ENCODE assay signal across 22 cellular contexts in genomic region chr15:51577907-51578306, GRCh38. TPM values are rescaled to one million over a fixed set of nuclear protein-coding genes. Genes with fewer than 3 reads are reported as not detected.
A peak's percentile ranks its signal among the peaks of the same experiment; 100 is the strongest.
DNase-seq lines count a peak whose midpoint lies in the region; ATAC-seq and TF ChIP-seq lines count a peak whose summit lies in the region.
"Had no signal": no experiment of that assay in that cellular context is flagged by ENCODE, and none has a peak within 500 bp of the region (broad histone marks: within the 10 kb centered on the region; RNA-seq: fewer than 3 reads in every experiment).

No MANE protein-coding gene starts in this region.

- H3K9me3 Mint-ChIP-seq in CD14-positive monocyte: peaks cover 0 to 3% (median 0%) of the 10 kb centered on the region in 7 donors
- peaks cover 5% of the 10 kb centered on the region for H3K9me3 Mint-ChIP-seq in activated CD8-positive, alpha-beta T cell treated with anti-CD3 and anti-CD28 coated beads for 36 hours

- intact Hi-C loops in CD14-positive monocyte (cut with micrococcal nuclease) (no loop called here), PC-9 (cut with micrococcal nuclease; ENCODE audit: unreplicated experiment) (no loop called here), lower lobe of right lung (cut with DNase I) (no loop called here), mucosa of descending colon (cut with DNase I, micrococcal nuclease) (no loop called here)
- intact Hi-C loops in activated CD8-positive, alpha-beta T cell treated with anti-CD3 and anti-CD28 coated beads for 36 hours (cut with micrococcal nuclease): no loop called here

- H3K27ac ChIP-seq in PC-9: peak overlapping the region; percentile 69
- peak overlapping the region; percentile 27 for H3K27ac ChIP-seq in lower lobe of right lung
- H3K27ac ChIP-seq in subcutaneous abdominal adipose tissue (ENCODE audit: low read depth, low read length): peak overlapping the region; percentile 93
- H3K27ac ChIP-seq: KMS-11, SJSA1 had no signal

- H2AFZ ChIP-seq in PC-9: no peak overlapping the region

- H3K36me3 ChIP-seq in PC-9 (ENCODE audit: low read depth) (no peaks in the 10 kb centered on the region), lower lobe of right lung (no peaks in the 10 kb centered on the region), subcutaneous abdominal adipose tissue (ENCODE audit: control insufficient read depth in 5 of 5, insufficient read depth in 5 of 5, low read length in 5 of 5) (no peaks in the 10 kb centered on the region), mucosa of descending colon (ENCODE audit: low read depth) (no peaks in the 10 kb centered on the region)
- H3K36me3 ChIP-seq: SJSA1 had no signal

- H3K4me3 Mint-ChIP-seq in CD14-positive monocyte: peak overlapping the region in 1 of 2 donors; percentile 76
- no peak overlapping the region for H3K4me3 Mint-ChIP-seq in activated CD8-positive, alpha-beta T cell treated with anti-CD3 and anti-CD28 coated beads for 36 hours
- H3K4me3 Mint-ChIP-seq: CD4-positive, alpha-beta T cell had no signal

- CTCF ChIA-PET in PC-9 (lab: Charles Lee): no interaction called here
- CTCF ChIA-PET in activated CD8-positive, alpha-beta T cell treated with anti-CD3 and anti-CD28 coated beads for 36 hours (lab: Charles Lee): no interaction called here

- peaks cover 31% of the 10 kb centered on the region for H3K4me1 ChIP-seq in PC-9 (replicated peaks; ENCODE audit: insufficient read depth)
- H3K4me1 ChIP-seq in lower lobe of right lung: peaks cover 34% of the 10 kb centered on the region
- H3K4me1 ChIP-seq in subcutaneous abdominal adipose tissue (ENCODE audit: control insufficient read depth in 5 of 5, insufficient read depth in 5 of 5, low read length in 5 of 5): peaks cover 0 to 31% (median 20%) of the 10 kb centered on the region in 5 donors
- peaks cover 4% of the 10 kb centered on the region for H3K4me1 ChIP-seq in mucosa of descending colon (ENCODE audit: low read depth)
- H3K4me1 ChIP-seq: SJSA1 had no signal

- H3K79me2 ChIP-seq in PC-9 (ENCODE audit: low read depth): peaks cover 12% of the 10 kb centered on the region

- BruUV-seq in PC-9 (replicated peaks; lab: Mats Ljungman, UMichigan): no TSS peak

- TF ChIP-seq CTCF in CD14-positive monocyte (IDR thresholded peaks at IDR 0.05) (no peak), PC-9 (conservative IDR thresholded peaks at IDR 0.05) (no peak), lower lobe of right lung (IDR thresholded peaks at IDR 0.05) (no peak), mucosa of descending colon (IDR thresholded peaks at IDR 0.05) (no peak)
- no peak for TF ChIP-seq CTCF in activated CD8-positive, alpha-beta T cell treated with anti-CD3 and anti-CD28 coated beads for 36 hours (IDR thresholded peaks at IDR 0.05)

- peaks cover 21 to 27% of the 10 kb centered on the region in 2 donors for H3K36me3 Mint-ChIP-seq in CD14-positive monocyte
- H3K36me3 Mint-ChIP-seq in activated CD8-positive, alpha-beta T cell treated with anti-CD3 and anti-CD28 coated beads for 36 hours (ENCODE audit: low read depth): peaks cover 2% of the 10 kb centered on the region

- H3K4me1 Mint-ChIP-seq in CD14-positive monocyte: peaks cover 74% of the 10 kb centered on the region
- H3K4me1 Mint-ChIP-seq in activated CD8-positive, alpha-beta T cell treated with anti-CD3 and anti-CD28 coated beads for 36 hours (ENCODE audit: low read depth): no peaks in the 10 kb centered on the region

- H3K9ac ChIP-seq in subcutaneous abdominal adipose tissue (ENCODE audit: low read length in 5 of 5): no peak overlapping the region
- H3K9ac ChIP-seq: KMS-11 had no signal

- in situ Hi-C loops in G401 (cut with HindIII; ENCODE audit: low sequenced_read_pairs): no loop called here

- H3K27me3 Mint-ChIP-seq in CD14-positive monocyte (ENCODE audit: low read depth in 3 of 3): peaks cover 0 to 1% (median 0%) of the 10 kb centered on the region in 3 donors
- H3K27me3 Mint-ChIP-seq in activated CD8-positive, alpha-beta T cell treated with anti-CD3 and anti-CD28 coated beads for 36 hours: no peaks in the 10 kb centered on the region
- H3K27me3 Mint-ChIP-seq: CD4-positive, alpha-beta T cell had no signal

- no peaks in the 10 kb centered on the region for H3K9me2 ChIP-seq in PC-9 (ENCODE audit: insufficient read depth)

- peak in 1 of 2 donors; percentile 25 for ATAC-seq in lower lobe of right lung
- no peak for ATAC-seq in mucosa of descending colon
- no peak for ATAC-seq in activated CD8-positive, alpha-beta T cell treated with anti-CD3 and anti-CD28 coated beads for 36 hours
- ATAC-seq: HCT116 had no signal

- H3F3A ChIP-seq in PC-9 (ENCODE audit: insufficient read depth, low read depth): peaks cover 11% of the 10 kb centered on the region; the same call in 1 of the 2 replicates

- H3K4me3 ChIP-seq in PC-9: peak overlapping the region; percentile 25; the same call in 1 of the 2 replicates
- no peak overlapping the region for H3K4me3 ChIP-seq in lower lobe of right lung
- no peak overlapping the region for H3K4me3 ChIP-seq in subcutaneous abdominal adipose tissue (ENCODE audit: low read depth in 1 of 5, low read length in 5 of 5)
- H3K4me3 ChIP-seq in mucosa of descending colon: no peak overlapping the region
- H3K4me3 ChIP-seq: SJSA1 had no signal

- POLR2A ChIA-PET in PC-9 (lab: Charles Lee; ENCODE audit: unreplicated experiment): no interaction called here
- POLR2A ChIA-PET in activated CD8-positive, alpha-beta T cell treated with anti-CD3 and anti-CD28 coated beads for 36 hours (lab: Charles Lee): no interaction called here

- H3K27me3 ChIP-seq in PC-9 (ENCODE audit: insufficient read depth, low read depth) (no peaks in the 10 kb centered on the region), lower lobe of right lung (ENCODE audit: low read depth) (no peaks in the 10 kb centered on the region), subcutaneous abdominal adipose tissue (ENCODE audit: control insufficient read depth in 5 of 5, insufficient read depth in 4 of 5, low read length in 5 of 5) (no peaks in the 10 kb centered on the region)
- H3K27me3 ChIP-seq: SJSA1 had no signal

- H3K4me2 ChIP-seq in PC-9: peak overlapping the region; percentile 63
- H3K4me2 ChIP-seq: KMS-11 had no signal

- H3K9me3 ChIP-seq in PC-9 (ENCODE audit: insufficient read depth, low read depth) (no peaks in the 10 kb centered on the region; the same call in 1 of the 2 replicates), lower lobe of right lung (no peaks in the 10 kb centered on the region), subcutaneous abdominal adipose tissue (ENCODE audit: control insufficient read depth in 5 of 5, low read length in 5 of 5) (peaks cover 0 to 6% (median 0%) of the 10 kb centered on the region in 5 donors), mucosa of descending colon (no peaks in the 10 kb centered on the region)
- H3K9me3 ChIP-seq: SJSA1 had no signal

- peak overlapping the region; percentile 98 to 100 (median 99) for H3K27ac Mint-ChIP-seq in CD14-positive monocyte
- no peak overlapping the region for H3K27ac Mint-ChIP-seq in activated CD8-positive, alpha-beta T cell treated with anti-CD3 and anti-CD28 coated beads for 36 hours
- H3K27ac Mint-ChIP-seq: CD4-positive, alpha-beta T cell had no signal

- H4K20me1 ChIP-seq in PC-9 (ENCODE audit: insufficient read depth): no peaks in the 10 kb centered on the region

- DNase-seq in CD14-positive monocyte (ENCODE audit: low spot score) (no peak), PC-9 (no peak), lower lobe of right lung (no peak), mucosa of descending colon (no peak), G401 (ENCODE audit: low spot score) (no peak)
- no peak for DNase-seq in activated CD8-positive, alpha-beta T cell treated with anti-CD3 and anti-CD28 coated beads for 36 hours
- DNase-seq: CD4-positive, alpha-beta T cell; COR-L47; DMS79; IMR-90; NCI-H1105; NCI-H1436 treated with DMSO at 0.1 percent for 48 hours; NCI-H187 treated with DMSO at 0.1 percent for 48 hours; NCI-H2171 treated with DMSO at 0.1 percent for 48 hours; NCI-H524; NCI-H774; Right ventricle myocardium superior; RPMI8226 had no signal

RNA-seq across cellular contexts. Expression of gene DMXL2, which starts 44.7 kb away (rescaled TPM):
- polyA plus RNA-seq in CD14-positive monocyte: 10 to 100 TPM; 29.1 to 45.5 TPM
- total RNA-seq in PC-9 (2021) (25.5 and 29.8 TPM in 2 replicates), lower lobe of right lung (68.3 TPM), mucosa of descending colon (10 to 100 TPM; 36.5 to 45.5 (median 43.0) TPM)
- total RNA-seq in G401 (2014; rRNA removed; shearing (Covaris generic)): 21.3 and 25.0 TPM in 2 replicates
- total RNA-seq in activated CD8-positive, alpha-beta T cell treated with anti-CD3 and anti-CD28 coated beads for 36 hours: 1 to 10 TPM; 4.2 to 4.8 TPM

Comparison
In these comparisons a context has a peak if more than half of its experiments do, and no peak if none do; other contexts are left out.
1. H3K27ac ChIP-seq: peak in every context shown above with its lines; median percentile 93 in subcutaneous abdominal adipose tissue; 69 in PC-9; 27 in lower lobe of right lung.